14 cellular contexts compared by ENCODE assay signal in the genomic region with DNA sequence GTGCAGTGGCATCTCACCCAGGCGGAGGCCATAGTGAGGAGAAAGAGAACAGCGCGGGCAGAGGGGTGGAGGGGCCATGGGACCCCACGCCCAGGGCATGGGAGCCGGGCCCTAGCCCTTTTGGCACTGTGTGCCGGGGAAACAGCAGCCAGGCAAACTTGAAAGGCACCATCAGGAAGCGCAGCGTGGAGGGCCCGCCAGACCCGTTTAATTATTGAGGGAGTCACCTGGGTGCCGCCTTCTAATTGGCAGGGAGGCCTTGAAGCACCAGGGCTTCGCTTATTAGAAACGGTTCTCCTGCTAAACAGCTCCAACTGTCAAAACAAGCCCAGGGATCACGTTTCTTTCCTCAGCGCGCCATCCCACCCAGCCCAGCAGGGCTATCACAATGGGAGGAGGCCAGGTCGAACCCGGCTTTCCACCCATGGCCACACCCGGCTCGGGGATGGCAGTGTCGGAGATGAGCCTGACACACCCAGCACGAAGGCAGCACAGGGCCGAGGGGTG.
A peak's percentile ranks its signal among the peaks of the same experiment; 100 is the strongest.
DNase-seq lines count a peak whose midpoint lies in the region; ATAC-seq and TF ChIP-seq lines count a peak whose summit lies in the region.
"Had no signal": no experiment of that assay in that cellular context is flagged by ENCODE, and none has a peak within 500 bp of the region (broad histone marks: within the 10 kb centered on the region; RNA-seq: fewer than 3 reads in every experiment).

No MANE protein-coding gene starts in this region.

- peak; percentile 94 for DNase-seq in COR-L47 (lab: John Stamatoyannopoulos, UW)
- DNase-seq in NCI-H146 (lab: John Stamatoyannopoulos, UW), result peak; percentile 71
- peak; percentile 61 for DNase-seq in NCI-H510A (lab: John Stamatoyannopoulos, UW)
- DNase-seq in left colon, result peak; percentile 62 to 66
- DNase-seq: dermis blood vessel endothelial cell, erythroblast, GDM1, NCI-H187 treated with DMSO at 0.1 percent for 48 hours, PC-3 had no signal

- TF ChIP-seq POLR2A in GM18505 (IDR thresholded peaks at IDR 0.05; ENCODE audit: borderline replicate concordance, extremely low read depth, insufficient read depth, insufficient read length), result no peak

- intact Hi-C loops in left colon (cut with DNase I, micrococcal nuclease), result no loop called here

- ATAC-seq in left colon (peak; percentile 65), GM18505 (IDR thresholded peaks at IDR 0.05; ENCODE audit: unreplicated experiment) (no peak), HG03521 (IDR thresholded peaks at IDR 0.05; ENCODE audit: unreplicated experiment) (no peak), GM21447 (IDR thresholded peaks at IDR 0.05; ENCODE audit: unreplicated experiment) (no peak), HG03460 (IDR thresholded peaks at IDR 0.05; ENCODE audit: unreplicated experiment) (no peak)
- ATAC-seq: body of pancreas, PC-3 had no signal
